Comparison of ENCODE assay signal across 5 cellular contexts in the genomic region with DNA sequence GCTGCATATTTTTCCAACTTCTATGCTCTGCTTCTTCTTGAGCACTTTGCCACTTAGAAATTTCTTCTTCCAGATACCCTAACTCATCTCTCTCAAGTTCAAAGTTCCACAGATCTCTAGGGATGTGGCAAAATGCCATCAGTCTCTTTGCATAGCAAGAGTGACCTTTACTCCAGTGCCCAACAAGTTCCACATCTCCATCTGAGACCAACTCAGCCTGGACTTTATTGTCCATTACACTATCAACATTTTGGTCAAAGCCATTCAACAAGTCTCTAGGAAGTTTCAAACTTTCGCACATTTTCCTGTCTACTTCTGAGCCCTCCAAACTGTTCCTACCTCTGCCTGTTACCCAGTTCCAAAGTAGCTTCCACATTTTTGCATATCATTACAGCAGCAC.
A peak's percentile ranks its signal among the peaks of the same experiment; 100 is the strongest.
DNase-seq lines count a peak whose midpoint lies in the region; ATAC-seq, FAIRE-seq and TF ChIP-seq lines count a peak whose summit lies in the region.
"Not testable (repeated sequence)": the region's sequence is repeated elsewhere in the genome, so short reads cannot be mapped to it uniquely, and the experiment has no call there.

No MANE protein-coding gene starts in this region.

- not testable (repeated sequence) for H3K36me3 ChIP-seq in hepatocyte (replicated peaks; ENCODE audit: insufficient read depth, low read depth); HepG2 (replicated peaks in 1 of 2; ENCODE audit: control insufficient read depth in 1 of 2, insufficient read depth in 2 of 2, low read length in 2 of 2); liver (ENCODE audit: control insufficient read depth in 4 of 4, insufficient read depth in 3 of 4, low read depth in 1 of 4, low read length in 3 of 4); small intestine (ENCODE audit: control insufficient read depth in 2 of 2, insufficient read depth in 2 of 2, low read length in 2 of 2)

- not testable (repeated sequence) for TF ChIP-seq CTCF in WTC11 (IDR thresholded peaks at IDR 0.05); hepatocyte (IDR thresholded peaks at IDR 0.05; ENCODE audit: poor library complexity); HepG2 (CRISPR knock-in tag; IDR thresholded peaks at IDR 0.05); liver (IDR thresholded peaks at IDR 0.05; ENCODE audit: low read depth, low read length, missing input control)

- not testable (repeated sequence) for H3K27me3 ChIP-seq in hepatocyte; HepG2 (ENCODE audit: control insufficient read depth in 1 of 2, insufficient read depth in 2 of 2, low read length in 2 of 2); liver (ENCODE audit: control insufficient read depth in 4 of 4, insufficient read depth in 4 of 4, low read length in 3 of 4); small intestine (ENCODE audit: control insufficient read depth in 2 of 2, insufficient read depth in 2 of 2, low read length in 2 of 2)

- WGBS in hepatocyte (ENCODE audit: low lambda C conversion rate, missing lambda C conversion rate): 100% methylated on average over 1 of the region's 1 CpG
- WGBS in HepG2 (ENCODE audit: low lambda C conversion rate): 76% methylated on average over 1 of the region's 1 CpG
- WGBS in liver: 94% methylated on average over 1 of the region's 1 CpG
- WGBS in small intestine, 3 donors: 93 to 100% (median 100%) methylated on average over 1 of the region's 1 CpG

- not testable (repeated sequence) for BruUV-seq in HepG2 (replicated peaks; lab: Mats Ljungman, UMichigan)

- H3K4me2 ChIP-seq in hepatocyte; HepG2 (ENCODE audit: low read depth, low read length): not testable (repeated sequence)

- H3K4me1 ChIP-seq in hepatocyte (ENCODE audit: insufficient read depth); HepG2 (ENCODE audit: insufficient read depth, low read length); liver (ENCODE audit: control insufficient read depth in 4 of 4, insufficient read depth in 4 of 4, low read length in 3 of 4); small intestine (ENCODE audit: control insufficient read depth in 2 of 2, insufficient read depth in 1 of 2, low read depth in 1 of 2, low read length in 1 of 2): not testable (repeated sequence)

- in situ Hi-C loops in HepG2 (cut with HindIII; ENCODE audit: extremely low pct_ligation_motif_present, low pct_unique_long_range_greater_than_20kb): not testable (repeated sequence)

- peaks cover 12% of the 10 kb centered on the region for H3K36me3 Mint-ChIP-seq in WTC11

- peak overlapping the region; percentile 87 for H3K27ac Mint-ChIP-seq in WTC11

- intact Hi-C loops in HepG2 (cut with micrococcal nuclease; ENCODE audit: unreplicated experiment): not testable (repeated sequence)

- not testable (repeated sequence) for TF ChIP-seq EP300 in HepG2 (IDR thresholded peaks at IDR 0.05; ENCODE audit: low read depth in 2 of 2, low read length in 2 of 2); HepG2 (CRISPR knock-in tag; IDR thresholded peaks at IDR 0.05; ENCODE audit: borderline replicate concordance)

- H3K9ac ChIP-seq in HepG2 (ENCODE audit: insufficient read depth, low read depth, low read length); liver (ENCODE audit: low read depth in 1 of 2, low read length in 2 of 2): not testable (repeated sequence)

- not testable (repeated sequence) for TF ChIP-seq POLR2A in HepG2 (IDR thresholded peaks at IDR 0.05; ENCODE audit: insufficient read depth in 1 of 2, low read depth in 2 of 2, low read length in 2 of 2)

- H3K27ac ChIP-seq in hepatocyte: peak overlapping the region; percentile 66
- H3K27ac ChIP-seq in HepG2 (ENCODE audit: extremely low read length, insufficient read depth, low read length); liver (ENCODE audit: low read depth in 1 of 2, low read length in 2 of 2); small intestine (ENCODE audit: low read depth in 1 of 2, low read length in 1 of 2): not testable (repeated sequence)

- DNase-seq in WTC11 (ENCODE audit: low spot score); hepatocyte (ENCODE audit: low spot score); HepG2 (ENCODE audit: low spot score): not testable (repeated sequence)
- peak; percentile 5 for DNase-seq in small intestine

- H4K20me1 ChIP-seq in hepatocyte (ENCODE audit: insufficient read depth, poor library complexity, severe bottlenecking); HepG2 (ENCODE audit: insufficient read depth, low read length): not testable (repeated sequence)

- CTCF ChIA-PET in WTC11 (lab: Charles Lee); HepG2 (lab: Yijun Ruan, JAX; ENCODE audit: low intra/inter-chr PET ratio, low total read pairs): not testable (repeated sequence)

- peaks cover 31% of the 10 kb centered on the region for H3K4me1 Mint-ChIP-seq in WTC11

- H3K9me3 ChIP-seq in hepatocyte (ENCODE audit: low read depth); liver (ENCODE audit: control insufficient read depth in 4 of 4, low read length in 3 of 4); small intestine (ENCODE audit: control insufficient read depth, low read depth): not testable (repeated sequence)
- H3K9me3 ChIP-seq in HepG2 (ENCODE audit: low read length): peaks cover 29% of the 10 kb centered on the region

- not testable (repeated sequence) for H2AFZ ChIP-seq in hepatocyte; HepG2 (ENCODE audit: low read length)

- FAIRE-seq in HepG2 (lab: Jason Lieb, UNC); small intestine (lab: Jason Lieb, UNC): not testable (repeated sequence)

- H3K4me3 ChIP-seq in hepatocyte; HepG2 (replicated peaks in 1 of 3; ENCODE audit: insufficient read depth in 1 of 3, low read depth in 2 of 3, low read length in 3 of 3); liver (ENCODE audit: low read depth in 1 of 3, low read length in 3 of 3); small intestine (ENCODE audit: low read depth in 1 of 2, low read length in 2 of 2): not testable (repeated sequence)

- not testable (repeated sequence) for H3K27me3 Mint-ChIP-seq in WTC11 (ENCODE audit: low read depth)

- not testable (repeated sequence) for H3K4me3 Mint-ChIP-seq in WTC11

- TF ChIP-seq RAD21 in HepG2 (CRISPR knock-in tag; IDR thresholded peaks at IDR 0.05); liver (IDR thresholded peaks at IDR 0.05): not testable (repeated sequence)

- not testable (repeated sequence) for H3K9me2 ChIP-seq in hepatocyte (replicated peaks; ENCODE audit: insufficient read depth)

- H3K9me3 Mint-ChIP-seq in WTC11: peaks cover 19% of the 10 kb centered on the region

- H3K79me2 ChIP-seq in hepatocyte; HepG2 (ENCODE audit: insufficient read depth, low read length): not testable (repeated sequence)

- ATAC-seq in WTC11, HepG2: not testable (repeated sequence)

- POLR2A ChIA-PET in WTC11 (lab: Charles Lee); HepG2 (lab: Yijun Ruan, JAX): not testable (repeated sequence)

TF ChIP-seq in HepG2, 621 proteins besides CTCF, POLR2A, EP300 and RAD21:
- TF ChIP-seq BCL6 (CRISPR knock-in tag; IDR thresholded peaks at IDR 0.05): 0 out of 2 replicates have a peak, but pooled peaks have one; percentile 16

TF ChIP-seq in liver, 16 proteins besides CTCF, POLR2A, EP300 and RAD21:
- peak; percentile 16 for TF ChIP-seq REST (IDR thresholded peaks at IDR 0.05)
- peak; percentile 86 for TF ChIP-seq SP1 (IDR thresholded peaks at IDR 0.05)
- peak; percentile 83 to 87 for TF ChIP-seq HNF4A (conservative IDR thresholded peaks at IDR 0.05)
- peak; percentile 24 for TF ChIP-seq YY1 (IDR thresholded peaks at IDR 0.05)
- TF ChIP-seq RXRA (IDR thresholded peaks at IDR 0.05): peak; percentile 79 to 80
- TF ChIP-seq HNF4G (IDR thresholded peaks at IDR 0.05): peak; percentile 22
TF ChIP-seq in liver: peak in this region for 6; not testable (repeated sequence) for 10.
